Comparison of ENCODE assay signal across 35 cellular contexts in genomic region chr3:21962456-21962855, GRCh38.
DNase-seq lines count a peak whose midpoint lies in the region; ATAC-seq and TF ChIP-seq lines count a peak whose summit lies in the region.
"Had no signal": no experiment of that assay in that cellular context is flagged by ENCODE, and none has a peak within 500 bp of the region (broad histone marks: within the 10 kb centered on the region; RNA-seq: fewer than 3 reads in every experiment).

No MANE protein-coding gene starts in this region.

- no peaks in the 10 kb centered on the region for H3K27me3 Mint-ChIP-seq in osteocyte (ENCODE audit: unreplicated experiment)
- H3K27me3 Mint-ChIP-seq: dendritic cell treated with granulocyte-macrophage colony-stimulating factor and Interleukin-4, amounts not matched to agents 40 ng/mL and 50 ng/mL, for 4 days; stimulated activated memory B cell treated with anti-CD40 and anti-IgM and Interleukin-4, amounts not matched to agents 10 μg/mL and 1 μg/mL and 100 μg/mL, for 72 hours had no signal

- DNase-seq in DMS53 (lab: John Stamatoyannopoulos, UW) (peak; percentile 5), DMS53 treated with DMSO at 0.1 percent for 48 hours (lab: John Stamatoyannopoulos, UW; ENCODE audit: unreplicated experiment) (no peak), RWPE2 (ENCODE audit: low spot score) (no peak), dermis microvascular lymphatic vessel endothelial cell (ENCODE audit: low read depth in 2 of 2) (peak; percentile 13 to 23), osteocyte (ENCODE audit: extremely low spot score, unreplicated experiment) (no peak), NCI-H82 (lab: John Stamatoyannopoulos, UW) (no peak), HPDE6-E6E7 (ENCODE audit: extremely low spot score) (no peak)
- DNase-seq: activated CD4-positive, alpha-beta T cell treated with anti-CD3 and anti-CD28 coated beads, Interleukin-2, amount 50 U/mL, for 1 hour; activated CD4-positive, CD25-positive, alpha-beta regulatory T cell; activated effector memory CD4-positive, alpha-beta T cell treated with Interleukin-2 at 50 U/mL for 16 hours; activated T-cell treated with anti-CD3 and anti-CD28 coated beads, Interleukin-2, amount 50 U/mL, for 1 hour; anterior cingulate cortex; central memory CD4-positive, alpha-beta T cell; COR-L47; HFFc6; hypothalamus; immature natural killer cell; KBM-7; left lung; mesenchymal stem cell; MM.1S; NCI-H1105 treated with DMSO at 0.1 percent for 48 hours; NCI-H1930; NCI-H524 treated with DMSO at 0.1 percent for 48 hours; nephron progenitor cell; SIG-M5; T-helper 1 cell; transverse colon had no signal

- H3K9me3 Mint-ChIP-seq in osteocyte (ENCODE audit: unreplicated experiment): no peaks in the 10 kb centered on the region
- H3K9me3 Mint-ChIP-seq: HFFc6, nephron progenitor cell had no signal

- H3K36me3 ChIP-seq in RWPE2 (ENCODE audit: low read depth): no peaks in the 10 kb centered on the region
- H3K36me3 ChIP-seq: left lung, transverse colon had no signal

- H3K4me1 Mint-ChIP-seq in osteocyte (ENCODE audit: unreplicated experiment): peaks cover 35% of the 10 kb centered on the region
- H3K4me1 Mint-ChIP-seq: immature natural killer cell; nephron progenitor cell; stimulated activated memory B cell treated with anti-CD40 and anti-IgM and Interleukin-4, amounts not matched to agents 10 μg/mL and 1 μg/mL and 100 μg/mL, for 72 hours had no signal

- H3K36me3 Mint-ChIP-seq in osteocyte (ENCODE audit: unreplicated experiment): no peaks in the 10 kb centered on the region
- H3K36me3 Mint-ChIP-seq: activated naive CD4-positive, alpha-beta T cell treated with anti-CD3 and anti-CD28 coated beads, Interleukin-2, amount 50 U/mL, for 72 hours; immature natural killer cell; stimulated activated memory B cell treated with anti-CD40 and anti-IgM and Interleukin-4, amounts not matched to agents 10 μg/mL and 1 μg/mL and 100 μg/mL, for 72 hours had no signal

- peak overlapping the region; percentile 27 for H3K27ac ChIP-seq in RWPE2 (ENCODE audit: poor library complexity, severe bottlenecking)
- H3K27ac ChIP-seq: 22Rv1, C4-2B, left lung, transverse colon had no signal

- H3K4me3 Mint-ChIP-seq in osteocyte (ENCODE audit: unreplicated experiment): no peak overlapping the region
- H3K4me3 Mint-ChIP-seq: dendritic cell treated with granulocyte-macrophage colony-stimulating factor and Interleukin-4, amounts not matched to agents 40 ng/mL and 50 ng/mL, for 4 days; HFFc6; immature natural killer cell; nephron progenitor cell; stimulated activated memory B cell treated with anti-CD40 and anti-IgM and Interleukin-4, amounts not matched to agents 10 μg/mL and 1 μg/mL and 100 μg/mL, for 72 hours had no signal

- no peak overlapping the region for H3K4me3 ChIP-seq in RWPE2 (ENCODE audit: severe bottlenecking)
- H3K4me3 ChIP-seq: left lung, transverse colon had no signal

- TF ChIP-seq CTCF in RWPE2 (IDR thresholded peaks at IDR 0.05; ENCODE audit: poor library complexity, severe bottlenecking) (no peak), osteocyte (IDR thresholded peaks at IDR 0.05) (no peak)

- H3K27me3 ChIP-seq in RWPE2 (ENCODE audit: insufficient read depth, poor library complexity, severe bottlenecking): no peaks in the 10 kb centered on the region
- H3K27me3 ChIP-seq: left lung, transverse colon had no signal

- peak overlapping the region; percentile 68 for H3K27ac Mint-ChIP-seq in osteocyte (ENCODE audit: unreplicated experiment)
- H3K27ac Mint-ChIP-seq: activated naive CD4-positive, alpha-beta T cell treated with anti-CD3 and anti-CD28 coated beads, Interleukin-2, amount 50 U/mL, for 72 hours; dendritic cell treated with granulocyte-macrophage colony-stimulating factor and Interleukin-4, amounts not matched to agents 40 ng/mL and 50 ng/mL, for 4 days; HFFc6; immature natural killer cell; nephron progenitor cell; stimulated activated memory B cell treated with anti-CD40 and anti-IgM and Interleukin-4, amounts not matched to agents 10 μg/mL and 1 μg/mL and 100 μg/mL, for 72 hours had no signal

- no peaks in the 10 kb centered on the region for H3K9me3 ChIP-seq in RWPE2 (ENCODE audit: severe bottlenecking)
- H3K9me3 ChIP-seq: left lung, transverse colon had no signal

- peaks cover 4% of the 10 kb centered on the region for H3K4me1 ChIP-seq in RWPE2 (ENCODE audit: insufficient read depth, poor library complexity, severe bottlenecking)
- H3K4me1 ChIP-seq: left lung, transverse colon had no signal

- ATAC-seq in RWPE2 (ENCODE audit: low read depth) (peak; percentile 70), GM18520 (IDR thresholded peaks at IDR 0.05; ENCODE audit: unreplicated experiment) (no peak)
- ATAC-seq: activated naive CD4-positive, alpha-beta T cell treated with anti-CD3 and anti-CD28 coated beads, Interleukin-2, amount 50 U/mL, for 72 hours; esophagus mucosa; left lung; stimulated activated memory B cell treated with anti-CD40 and anti-IgM and Interleukin-4, amounts not matched to agents 10 μg/mL and 1 μg/mL and 100 μg/mL, for 72 hours had no signal

Comparison
In these comparisons a context has a peak if more than half of its experiments do, and no peak if none do; other contexts are left out.
1. DNase-seq: peak in DMS53 (single experiment) and dermis microvascular lymphatic vessel endothelial cell (2 of 2); none in DMS53 treated with DMSO at 0.1 percent for 48 hours (single experiment), RWPE2 (single experiment), osteocyte (single experiment), NCI-H82 (single experiment) and HPDE6-E6E7 (single experiment).